32 cellular contexts compared by ENCODE assay signal in the genomic region with DNA sequence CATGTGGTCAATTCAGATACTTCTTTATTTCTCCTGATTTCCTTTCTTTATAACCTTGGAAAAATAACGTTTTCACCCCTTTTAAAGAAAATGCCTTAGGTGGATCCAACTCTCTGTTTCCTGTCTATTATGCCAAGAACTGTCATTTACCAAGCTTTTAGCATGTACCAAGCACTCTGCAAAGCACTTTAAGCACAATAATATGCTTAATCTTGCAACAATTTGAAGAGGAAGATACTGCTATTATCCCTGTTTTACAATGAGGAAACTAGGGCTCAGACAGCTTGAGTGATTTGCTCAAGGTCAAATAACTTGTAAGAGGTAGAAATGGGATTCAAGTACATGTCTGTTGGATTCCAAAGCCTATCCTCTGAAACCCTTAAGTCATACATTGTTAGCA.
"Had no signal": no experiment of that assay in that cellular context is flagged by ENCODE, and none has a peak within 500 bp of the region (broad histone marks: within the 10 kb centered on the region; RNA-seq: fewer than 3 reads in every experiment).

No MANE protein-coding gene starts in this region.

- H3K36me3 ChIP-seq: ascending aorta, cardiac muscle cell had no signal

- DNase-seq: activated B cell treated with CpG ODN at 0.5 μM for 24 hours; activated CD4-positive, alpha-beta memory T cell treated with anti-CD3 and anti-CD28 coated beads for 36 hours; activated CD4-positive, alpha-beta T cell treated with anti-CD3 and anti-CD28 coated beads for 4 hours; activated CD4-positive, alpha-beta T cell treated with anti-CD3 and anti-CD28 coated beads, Interleukin-2, amount 10 ng/mL, durations not matched to agents 24 days and 14 days; activated CD4-positive, alpha-beta T cell treated with anti-CD3 and anti-CD28 coated beads, Interleukin-2, amount 50 U/mL, for 1 hour; activated CD4-positive, alpha-beta T cell treated with anti-CD3 and anti-CD28 coated beads, Interleukin-2, amount 50 U/mL, for 4 hours; activated CD4-positive, CD25-positive, alpha-beta regulatory T cell treated with anti-CD3 and anti-CD28 coated beads, Interleukin-2, amount 50 U/mL, for 72 hours; activated CD8-positive, alpha-beta memory T cell treated with anti-CD3 and anti-CD28 coated beads, Interleukin-2, amount 50 U/mL, for 4 hours; activated CD8-positive, alpha-beta T cell treated with anti-CD3 and anti-CD28 coated beads for 36 hours; activated effector memory CD4-positive, alpha-beta T cell treated with anti-CD3 and anti-CD28 coated beads, Interleukin-2, amount 50 U/mL, for 16 hours; activated gamma-delta T cell treated with Interleukin-2 at 50 U/mL for 16 hours; activated naive CD4-positive, alpha-beta T cell; activated naive CD4-positive, alpha-beta T cell treated with anti-CD3 and anti-CD28 coated beads for 36 hours; activated naive CD4-positive, alpha-beta T cell treated with anti-CD3 and anti-CD28 coated beads, Interleukin-2, amount 50 U/mL, for 16 hours; activated naive CD8-positive, alpha-beta T cell treated with anti-CD3 and anti-CD28 coated beads for 36 hours; activated T-cell treated with anti-CD3 and anti-CD28 coated beads for 4 hours; activated T-cell treated with anti-CD3 and anti-CD28 coated beads, Interleukin-2, amount 50 U/mL, for 1 hour; activated T-cell treated with anti-CD3 and anti-CD28 coated beads, Interleukin-2, amount 50 U/mL, for 4 hours; activated T-cell treated with anti-CD3 and anti-CD28 coated beads, Interleukin-2, amount 50 U/mL, for 72 hours; amygdala; anterior cingulate cortex; central memory CD4-positive, alpha-beta T cell; T-helper 1 cell; T-helper 2 cell; T-helper 9 cell had no signal

- H3K27me3 ChIP-seq: ascending aorta, cardiac muscle cell had no signal

- H3K9me3 ChIP-seq: ascending aorta had no signal

- H3K27ac ChIP-seq: ascending aorta, cardiac muscle cell, VCaP had no signal

- FAIRE-seq: bronchial epithelial cell, TTC549 had no signal

- ATAC-seq: activated CD8-positive, alpha-beta T cell treated with anti-CD3 and anti-CD28 coated beads for 36 hours; activated naive CD4-positive, alpha-beta T cell treated with anti-CD3 and anti-CD28 coated beads, Interleukin-2, amount 50 U/mL, for 72 hours; activated T-cell treated with anti-CD3 and anti-CD28 coated beads, Interleukin-2, amount 50 U/mL, for 4 hours; activated T-cell treated with anti-CD3 and anti-CD28 coated beads, Interleukin-2, amount 50 U/mL, for 72 hours; activated T-helper 17 cell treated with anti-CD3 and anti-CD28 coated beads, Interleukin-2, amount 50 U/mL, for 72 hours had no signal

- H3K4me3 ChIP-seq: ascending aorta, cardiac muscle cell had no signal
